Comparison of ENCODE assay signal across 1 cellular context in the genomic region with DNA sequence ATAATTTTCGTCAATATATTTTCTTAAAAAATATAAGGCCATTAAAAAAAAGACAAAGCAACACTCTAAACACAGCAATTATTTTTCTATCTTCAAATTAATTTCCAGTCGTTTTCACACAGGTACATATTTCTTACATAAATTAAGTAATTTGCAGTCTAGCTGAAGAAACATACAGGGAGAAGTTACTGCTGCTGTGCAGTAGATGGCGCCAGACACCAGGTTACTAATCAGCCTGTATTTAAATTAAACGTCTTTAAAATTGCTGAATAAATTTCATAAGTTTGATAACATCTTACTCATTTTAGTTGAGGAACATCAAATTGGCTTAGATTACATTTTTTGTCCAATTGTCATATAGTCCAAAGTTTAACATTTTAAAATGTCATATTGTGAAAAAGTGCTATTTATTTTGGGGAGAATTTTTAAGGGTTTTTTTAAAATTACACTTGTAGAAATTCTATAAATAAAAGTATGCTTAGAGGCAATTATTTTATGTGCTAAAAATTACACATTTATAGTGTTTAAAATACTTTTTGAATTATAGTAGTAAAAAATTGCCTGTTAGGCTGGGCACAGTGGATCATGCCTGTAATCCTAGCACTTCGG.
TF ChIP-seq lines count a peak whose summit lies in the region.

No MANE protein-coding gene starts in this region.

TF ChIP-seq in H1, 55 proteins besides CTCF, POLR2A, EP300 and RAD21 (continued from another document):
- TF ChIP-seq, protein P1, sequence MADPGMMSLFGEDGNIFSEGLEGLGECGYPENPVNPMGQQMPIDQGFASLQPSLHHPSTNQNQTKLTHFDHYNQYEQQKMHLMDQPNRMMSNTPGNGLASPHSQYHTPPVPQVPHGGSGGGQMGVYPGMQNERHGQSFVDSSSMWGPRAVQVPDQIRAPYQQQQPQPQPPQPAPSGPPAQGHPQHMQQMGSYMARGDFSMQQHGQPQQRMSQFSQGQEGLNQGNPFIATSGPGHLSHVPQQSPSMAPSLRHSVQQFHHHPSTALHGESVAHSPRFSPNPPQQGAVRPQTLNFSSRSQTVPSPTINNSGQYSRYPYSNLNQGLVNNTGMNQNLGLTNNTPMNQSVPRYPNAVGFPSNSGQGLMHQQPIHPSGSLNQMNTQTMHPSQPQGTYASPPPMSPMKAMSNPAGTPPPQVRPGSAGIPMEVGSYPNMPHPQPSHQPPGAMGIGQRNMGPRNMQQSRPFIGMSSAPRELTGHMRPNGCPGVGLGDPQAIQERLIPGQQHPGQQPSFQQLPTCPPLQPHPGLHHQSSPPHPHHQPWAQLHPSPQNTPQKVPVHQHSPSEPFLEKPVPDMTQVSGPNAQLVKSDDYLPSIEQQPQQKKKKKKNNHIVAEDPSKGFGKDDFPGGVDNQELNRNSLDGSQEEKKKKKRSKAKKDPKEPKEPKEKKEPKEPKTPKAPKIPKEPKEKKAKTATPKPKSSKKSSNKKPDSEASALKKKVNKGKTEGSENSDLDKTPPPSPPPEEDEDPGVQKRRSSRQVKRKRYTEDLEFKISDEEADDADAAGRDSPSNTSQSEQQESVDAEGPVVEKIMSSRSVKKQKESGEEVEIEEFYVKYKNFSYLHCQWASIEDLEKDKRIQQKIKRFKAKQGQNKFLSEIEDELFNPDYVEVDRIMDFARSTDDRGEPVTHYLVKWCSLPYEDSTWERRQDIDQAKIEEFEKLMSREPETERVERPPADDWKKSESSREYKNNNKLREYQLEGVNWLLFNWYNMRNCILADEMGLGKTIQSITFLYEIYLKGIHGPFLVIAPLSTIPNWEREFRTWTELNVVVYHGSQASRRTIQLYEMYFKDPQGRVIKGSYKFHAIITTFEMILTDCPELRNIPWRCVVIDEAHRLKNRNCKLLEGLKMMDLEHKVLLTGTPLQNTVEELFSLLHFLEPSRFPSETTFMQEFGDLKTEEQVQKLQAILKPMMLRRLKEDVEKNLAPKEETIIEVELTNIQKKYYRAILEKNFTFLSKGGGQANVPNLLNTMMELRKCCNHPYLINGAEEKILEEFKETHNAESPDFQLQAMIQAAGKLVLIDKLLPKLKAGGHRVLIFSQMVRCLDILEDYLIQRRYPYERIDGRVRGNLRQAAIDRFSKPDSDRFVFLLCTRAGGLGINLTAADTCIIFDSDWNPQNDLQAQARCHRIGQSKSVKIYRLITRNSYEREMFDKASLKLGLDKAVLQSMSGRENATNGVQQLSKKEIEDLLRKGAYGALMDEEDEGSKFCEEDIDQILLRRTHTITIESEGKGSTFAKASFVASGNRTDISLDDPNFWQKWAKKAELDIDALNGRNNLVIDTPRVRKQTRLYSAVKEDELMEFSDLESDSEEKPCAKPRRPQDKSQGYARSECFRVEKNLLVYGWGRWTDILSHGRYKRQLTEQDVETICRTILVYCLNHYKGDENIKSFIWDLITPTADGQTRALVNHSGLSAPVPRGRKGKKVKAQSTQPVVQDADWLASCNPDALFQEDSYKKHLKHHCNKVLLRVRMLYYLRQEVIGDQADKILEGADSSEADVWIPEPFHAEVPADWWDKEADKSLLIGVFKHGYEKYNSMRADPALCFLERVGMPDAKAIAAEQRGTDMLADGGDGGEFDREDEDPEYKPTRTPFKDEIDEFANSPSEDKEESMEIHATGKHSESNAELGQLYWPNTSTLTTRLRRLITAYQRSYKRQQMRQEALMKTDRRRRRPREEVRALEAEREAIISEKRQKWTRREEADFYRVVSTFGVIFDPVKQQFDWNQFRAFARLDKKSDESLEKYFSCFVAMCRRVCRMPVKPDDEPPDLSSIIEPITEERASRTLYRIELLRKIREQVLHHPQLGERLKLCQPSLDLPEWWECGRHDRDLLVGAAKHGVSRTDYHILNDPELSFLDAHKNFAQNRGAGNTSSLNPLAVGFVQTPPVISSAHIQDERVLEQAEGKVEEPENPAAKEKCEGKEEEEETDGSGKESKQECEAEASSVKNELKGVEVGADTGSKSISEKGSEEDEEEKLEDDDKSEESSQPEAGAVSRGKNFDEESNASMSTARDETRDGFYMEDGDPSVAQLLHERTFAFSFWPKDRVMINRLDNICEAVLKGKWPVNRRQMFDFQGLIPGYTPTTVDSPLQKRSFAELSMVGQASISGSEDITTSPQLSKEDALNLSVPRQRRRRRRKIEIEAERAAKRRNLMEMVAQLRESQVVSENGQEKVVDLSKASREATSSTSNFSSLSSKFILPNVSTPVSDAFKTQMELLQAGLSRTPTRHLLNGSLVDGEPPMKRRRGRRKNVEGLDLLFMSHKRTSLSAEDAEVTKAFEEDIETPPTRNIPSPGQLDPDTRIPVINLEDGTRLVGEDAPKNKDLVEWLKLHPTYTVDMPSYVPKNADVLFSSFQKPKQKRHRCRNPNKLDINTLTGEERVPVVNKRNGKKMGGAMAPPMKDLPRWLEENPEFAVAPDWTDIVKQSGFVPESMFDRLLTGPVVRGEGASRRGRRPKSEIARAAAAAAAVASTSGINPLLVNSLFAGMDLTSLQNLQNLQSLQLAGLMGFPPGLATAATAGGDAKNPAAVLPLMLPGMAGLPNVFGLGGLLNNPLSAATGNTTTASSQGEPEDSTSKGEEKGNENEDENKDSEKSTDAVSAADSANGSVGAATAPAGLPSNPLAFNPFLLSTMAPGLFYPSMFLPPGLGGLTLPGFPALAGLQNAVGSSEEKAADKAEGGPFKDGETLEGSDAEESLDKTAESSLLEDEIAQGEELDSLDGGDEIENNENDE (IDR thresholded peaks at IDR 0.05; ENCODE audit: insufficient replicate concordance, low read length), result no peak
- TF ChIP-seq JUN (IDR thresholded peaks at IDR 0.05; ENCODE audit: low read depth, low read length), result no peak
- TF ChIP-seq HDAC2 (IDR thresholded peaks at IDR 0.05; ENCODE audit: borderline replicate concordance in 1 of 2, low read depth in 2 of 2, low read length in 2 of 2), result no peak
